8 cellular contexts compared by ENCODE assay signal in genomic region chr11:117144477-117145392, GRCh38. TPM values are rescaled to one million over a fixed set of nuclear protein-coding genes. Genes with fewer than 3 reads are reported as not detected.
DNase-seq lines count a peak whose midpoint lies in the region; ATAC-seq and TF ChIP-seq lines count a peak whose summit lies in the region.

No MANE protein-coding gene starts in this region.

- no peaks in the 10 kb centered on the region for H3K9me3 Mint-ChIP-seq in naive B cell
- H3K9me3 Mint-ChIP-seq in type B pancreatic cell, result no peaks in the 10 kb centered on the region

- peaks cover 3% of the 10 kb centered on the region; the same call in 1 of the 2 replicates for H3K36me3 ChIP-seq in BJ (ENCODE audit: control insufficient read depth, insufficient read depth, low read length)

- TF ChIP-seq CTCF in BJ (IDR thresholded peaks at IDR 0.05; ENCODE audit: insufficient read depth, low read depth, low read length), result no peak
- TF ChIP-seq CTCF in type B pancreatic cell (conservative IDR thresholded peaks at IDR 0.05), result no peak

- CTCF ChIA-PET in BJ (lab: Yijun Ruan, JAX), result interaction anchor here (0.6 to 2.1 kb wide), 12 partner anchors 11 to 490 kb away, joined by 3 to 6 read pairs (median 3); partner anchors contain the start of genes APOA5, PCSK7 and RNF214

- H3K4me3 Mint-ChIP-seq in naive B cell, result peak overlapping the region; percentile 95 to 99 (median 98)
- H3K4me3 Mint-ChIP-seq in type B pancreatic cell, result peak overlapping the region; percentile 96

- peak overlapping the region; percentile 60 for H3K4me3 ChIP-seq in BJ (ENCODE audit: low read depth, low read length)

- ATAC-seq in GM18873 (IDR thresholded peaks at IDR 0.05; ENCODE audit: low FRiP score, unreplicated experiment) (peak; percentile 34), HG03064 (IDR thresholded peaks at IDR 0.05; ENCODE audit: low read depth, unreplicated experiment) (peak; percentile 51), naive B cell (ENCODE audit: low read depth in 2 of 2) (peak; percentile 44 to 48)

- peak; percentile 23 for DNase-seq in BJ (ENCODE audit: low read depth)
- DNase-seq in NCI-H774 (lab: John Stamatoyannopoulos, UW), result peak; percentile 69
- DNase-seq in activated effector memory CD4-positive, alpha-beta T cell treated with Interleukin-2 at 50 U/mL for 16 hours, result peak; percentile 3
- DNase-seq in fibroblast of peridontal ligament (ENCODE audit: extremely low read depth), result peak; percentile 68
- DNase-seq in naive B cell, result peak; percentile 47
- DNase-seq in type B pancreatic cell (ENCODE audit: extremely low spot score, unreplicated experiment), result no peak

- POLR2A ChIA-PET in BJ (lab: Charles Lee), result interaction anchor here (0.7 kb wide), 1 partner anchor 34 kb away, joined by 3 read pairs; the partner anchor contains the start of gene SIDT2

- no peaks in the 10 kb centered on the region for H3K27me3 ChIP-seq in BJ (ENCODE audit: control insufficient read depth, insufficient read depth, low read length)

- peak overlapping the region; percentile 94 to 99 (median 98) for H3K27ac Mint-ChIP-seq in naive B cell
- peak overlapping the region; percentile 96 for H3K27ac Mint-ChIP-seq in type B pancreatic cell

- H3K36me3 Mint-ChIP-seq in naive B cell, result peaks cover 0 to 14% of the 10 kb centered on the region in 2 donors
- H3K36me3 Mint-ChIP-seq in type B pancreatic cell, result peaks cover 15% of the 10 kb centered on the region

- H3K27me3 Mint-ChIP-seq in naive B cell, result peaks cover 0 to 6% (median 5%) of the 10 kb centered on the region in 3 donors
- peaks cover 20% of the 10 kb centered on the region for H3K27me3 Mint-ChIP-seq in type B pancreatic cell

- H3K4me1 Mint-ChIP-seq in naive B cell, result peaks cover 26 to 51% (median 45%) of the 10 kb centered on the region in 3 donors
- peaks cover 24% of the 10 kb centered on the region for H3K4me1 Mint-ChIP-seq in type B pancreatic cell (ENCODE audit: unreplicated experiment)

RNA-seq across cellular contexts. Expression of gene PAFAH1B2, which starts 0.6 kb away (rescaled TPM):
- polyA plus RNA-seq in BJ (2011; rRNA removed) (51.2 and 52.8 TPM in 2 replicates), naive B cell (ENCODE audit: low read depth in 6 of 6) (10 to 100 TPM; 18.0 to 23.3 (median 20.9) TPM)
- 113 and 154 TPM in 2 replicates for polyA minus RNA-seq in BJ (2011; rRNA and poly(A)+ RNA removed)
- total RNA-seq in type B pancreatic cell (ENCODE audit: low replicate concordance), result 94.5 and 101 TPM in 2 replicates

RNA-seq across cellular contexts. Expression of gene SIDT2, which starts 33.8 kb away (rescaled TPM):
- 44.4 and 71.3 TPM in 2 replicates for polyA plus RNA-seq in BJ (2011; rRNA removed)
- 75.4 and 78.3 TPM in 2 replicates for polyA minus RNA-seq in BJ (2011; rRNA and poly(A)+ RNA removed)
- polyA plus RNA-seq in naive B cell (ENCODE audit: low read depth in 6 of 6), result 100 to 1,000 TPM in 1 of 6 donors, 10 to 100 TPM in 5; 19.2 to 126 (median 80.7) TPM
- 53.1 and 62.0 TPM in 2 replicates for total RNA-seq in type B pancreatic cell (ENCODE audit: low replicate concordance)

RNA-seq across cellular contexts. Expression of gene SIK3, which starts 46.5 kb away (rescaled TPM):
- polyA plus RNA-seq in BJ (2011; rRNA removed), result 5.3 and 7.3 TPM in 2 replicates
- polyA minus RNA-seq in BJ (2011; rRNA and poly(A)+ RNA removed), result 19.1 and 19.3 TPM in 2 replicates
- 10 to 100 TPM; 27.7 to 52.1 (median 35.6) TPM for polyA plus RNA-seq in naive B cell (ENCODE audit: low read depth in 6 of 6)
- 39.0 and 39.9 TPM in 2 replicates for total RNA-seq in type B pancreatic cell (ENCODE audit: low replicate concordance)

RNA-seq across cellular contexts. Expression of gene TAGLN, which starts 54.4 kb away (rescaled TPM):
- polyA plus RNA-seq in BJ (2011; rRNA removed) (5,131 and 6,322 TPM in 2 replicates), naive B cell (ENCODE audit: low read depth in 6 of 6) (10 to 100 TPM in 2 of 6 donors, 1 to 10 TPM in 3, not detected in 1; 5.2 to 11.5 (median 6.8) TPM)
- 562 and 936 TPM in 2 replicates for polyA minus RNA-seq in BJ (2011; rRNA and poly(A)+ RNA removed)
- total RNA-seq in type B pancreatic cell (ENCODE audit: low replicate concordance), result 97.9 and 106 TPM in 2 replicates
